Comparison of ENCODE assay signal across 23 cellular contexts in the genomic region with DNA sequence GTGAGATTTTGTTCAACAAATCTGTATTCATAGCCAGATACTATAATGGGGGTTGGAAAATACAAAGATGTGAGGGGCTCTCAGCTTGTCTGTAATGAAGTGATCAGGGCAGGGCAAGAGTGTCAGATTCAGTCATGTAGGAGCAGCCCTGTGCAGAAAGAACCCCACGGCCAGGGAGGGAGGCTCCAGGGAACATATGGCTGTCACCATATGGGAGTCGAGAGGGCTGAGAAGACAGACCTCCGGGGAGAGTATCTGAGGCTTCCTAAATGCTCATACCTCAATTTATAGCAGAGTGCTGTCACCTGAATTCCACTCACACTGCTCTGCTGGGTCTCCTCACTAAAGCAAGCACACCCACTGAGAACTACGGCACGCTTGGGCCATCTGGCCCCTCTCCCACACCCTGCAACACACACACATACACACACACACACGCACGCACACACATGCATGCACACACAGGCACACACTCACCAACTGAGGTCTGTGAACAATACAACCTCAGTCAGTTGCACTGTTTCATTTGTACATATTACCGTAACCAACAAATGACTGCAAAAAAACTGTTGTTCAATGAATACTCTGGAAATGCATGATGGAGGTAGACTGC.
DNase-seq lines count a peak whose midpoint lies in the region; ATAC-seq, FAIRE-seq and TF ChIP-seq lines count a peak whose summit lies in the region.
"Had no signal": no experiment of that assay in that cellular context is flagged by ENCODE, and none has a peak within 500 bp of the region (broad histone marks: within the 10 kb centered on the region; RNA-seq: fewer than 3 reads in every experiment).

No MANE protein-coding gene starts in this region.

- H3K9me3 Mint-ChIP-seq in neural crest cell = no peaks in the 10 kb centered on the region
- peaks cover 12% of the 10 kb centered on the region for H3K9me3 Mint-ChIP-seq in CD4-positive, alpha-beta T cell

- H3K9me3 ChIP-seq in CD4-positive, alpha-beta T cell (ENCODE audit: control insufficient read depth, low read length) = no peaks in the 10 kb centered on the region
- H3K9me3 ChIP-seq: transverse colon had no signal

- peaks cover 6% of the 10 kb centered on the region for H3K27me3 ChIP-seq in CD4-positive, alpha-beta T cell (ENCODE audit: control insufficient read depth, insufficient read depth, low read length)
- H3K27me3 ChIP-seq: transverse colon had no signal

- H3K27me3 Mint-ChIP-seq in neural crest cell (ENCODE audit: low read depth) = no peaks in the 10 kb centered on the region
- H3K27me3 Mint-ChIP-seq in CD4-positive, alpha-beta T cell = peaks cover 66% of the 10 kb centered on the region

- FAIRE-seq in D721Med (lab: Jason Lieb, UNC) = peak; percentile 46
- FAIRE-seq: GM18507 had no signal

- CTCF ChIA-PET in CD4-positive, alpha-beta T cell (lab: Charles Lee) = no interaction called here

- POLR2A ChIA-PET in CD4-positive, alpha-beta T cell (lab: Charles Lee) = no interaction called here

- H3K27ac ChIP-seq in cingulate gyrus (ENCODE audit: low read depth, low read length) = peak overlapping the region; percentile 5
- no peak overlapping the region for H3K27ac ChIP-seq in CD4-positive, alpha-beta T cell (ENCODE audit: low read depth, low read length)
- H3K27ac ChIP-seq: C4-2B, SK-N-MC, transverse colon had no signal

- H3K4me3 Mint-ChIP-seq in neural crest cell = peak overlapping the region; percentile 9
- H3K4me3 Mint-ChIP-seq in CD4-positive, alpha-beta T cell = no peak overlapping the region
- H3K4me3 Mint-ChIP-seq: dendritic cell treated with granulocyte-macrophage colony-stimulating factor and Interleukin-4, amounts not matched to agents 40 ng/mL and 50 ng/mL, for 4 days; naive thymus-derived CD8-positive, alpha-beta T cell had no signal

- peaks cover 33% of the 10 kb centered on the region for H3K4me1 Mint-ChIP-seq in neural crest cell
- H3K4me1 Mint-ChIP-seq in CD4-positive, alpha-beta T cell (ENCODE audit: low read depth) = no peaks in the 10 kb centered on the region
- H3K4me1 Mint-ChIP-seq: naive thymus-derived CD8-positive, alpha-beta T cell had no signal

- no peak for DNase-seq in D721Med (ENCODE audit: insufficient read length, low spot score)
- DNase-seq in NCI-H2171 treated with DMSO at 0.1 percent for 48 hours (lab: John Stamatoyannopoulos, UW) = peak; percentile 100
- no peak for DNase-seq in neural crest cell (ENCODE audit: low read depth, low spot score)
- no peak for DNase-seq in CD4-positive, alpha-beta T cell
- DNase-seq in stimulated activated CD4-positive, alpha-beta T cell treated with anti-CD3 and anti-CD28 coated beads, Interleukin-2, amount 100 ng/mL, for 24 hours = no peak
- DNase-seq in activated CD4-positive, alpha-beta T cell treated with anti-CD3 and anti-CD28 coated beads, Interleukin-2, amount 50 U/mL, for 48 hours = no peak
- DNase-seq: activated CD4-positive, alpha-beta T cell treated with anti-CD3 and anti-CD28 coated beads for 1 hour; activated gamma-delta T cell treated with Interleukin-2 at 50 U/mL for 16 hours; amygdala; DMS79 treated with DMSO at 0.1 percent for 48 hours; naive thymus-derived CD8-positive, alpha-beta T cell; NCI-H1436; NCI-H510A treated with DMSO at 0.1 percent for 48 hours; stimulated activated naive CD4-positive, alpha-beta T cell treated with Interleukin-2 at 50 U/mL for 16 hours; transverse colon had no signal

- no peaks in the 10 kb centered on the region for H3K36me3 Mint-ChIP-seq in neural crest cell (ENCODE audit: low read depth)
- no peaks in the 10 kb centered on the region for H3K36me3 Mint-ChIP-seq in CD4-positive, alpha-beta T cell (ENCODE audit: low read depth)

- ATAC-seq in GM21423 (IDR thresholded peaks at IDR 0.05; ENCODE audit: unreplicated experiment) = no peak
- no peak for ATAC-seq in CD4-positive, alpha-beta T cell (ENCODE audit: poor library complexity)
- ATAC-seq: HCT116; naive thymus-derived CD8-positive, alpha-beta T cell; Panc1 had no signal

- intact Hi-C loops in CD4-positive, alpha-beta T cell (cut with DNase I, micrococcal nuclease) = no loop called here

- peak overlapping the region; percentile 38 for H3K27ac Mint-ChIP-seq in neural crest cell (ENCODE audit: unreplicated experiment)
- H3K27ac Mint-ChIP-seq in CD4-positive, alpha-beta T cell = no peak overlapping the region
- H3K27ac Mint-ChIP-seq: dendritic cell treated with granulocyte-macrophage colony-stimulating factor and Interleukin-4, amounts not matched to agents 40 ng/mL and 50 ng/mL, for 4 days; naive thymus-derived CD8-positive, alpha-beta T cell had no signal

- no peak for TF ChIP-seq CTCF in D721Med (IDR thresholded peaks at IDR 0.05; ENCODE audit: insufficient read depth, missing control alignments)
- no peak for TF ChIP-seq CTCF in neural crest cell (conservative IDR thresholded peaks at IDR 0.05)
- no peak for TF ChIP-seq CTCF in CD4-positive, alpha-beta T cell (IDR thresholded peaks at IDR 0.05)
